1 cellular context compared by ENCODE assay signal in genomic region chr2:190184460-190184859, GRCh38.
A peak's percentile ranks its signal among the peaks of the same experiment; 100 is the strongest.
TF ChIP-seq lines count a peak whose summit lies in the region.

No MANE protein-coding gene starts in this region.

TF ChIP-seq in K562, 482 proteins besides CTCF, POLR2A, EP300 and RAD21 (continued from another document and continues in another):
- no peak for TF ChIP-seq ZNF280B (CRISPR knock-in tag; IDR thresholded peaks at IDR 0.05)
- TF ChIP-seq NR2C2 (CRISPR knock-in tag; IDR thresholded peaks at IDR 0.05) = no peak
- TF ChIP-seq NR2C2 (tag; IDR thresholded peaks at IDR 0.05) = no peak
- TF ChIP-seq ZNF282 (CRISPR knock-in tag; IDR thresholded peaks at IDR 0.05) = no peak
- TF ChIP-seq ZNF639 (CRISPR knock-in tag; conservative IDR thresholded peaks at IDR 0.05 in 1 of 2, IDR thresholded peaks at IDR 0.05 in 1 of 2) = 0 out of 4 replicates have a peak, but pooled peaks of 1 of the 2 experiments have one; percentile 40
- peak in 1 of 2 experiments; percentile 71; a peak in 3 of 4 replicates for TF ChIP-seq RCOR1 (IDR thresholded peaks at IDR 0.05; ENCODE audit: borderline replicate concordance in 1 of 2, low read depth in 2 of 2, low read length in 2 of 2)
- TF ChIP-seq SMAD4 (CRISPR knock-in tag; conservative IDR thresholded peaks at IDR 0.05) = peak; percentile 79
- TF ChIP-seq TEAD4 (IDR thresholded peaks at IDR 0.05; ENCODE audit: low read length) = peak; percentile 97
- no peak for TF ChIP-seq TEAD4 (CRISPR knock-in tag; IDR thresholded peaks at IDR 0.05; ENCODE audit: borderline replicate concordance)
- TF ChIP-seq POLR2AphosphoS5 (IDR thresholded peaks at IDR 0.05; ENCODE audit: control insufficient read depth, insufficient read depth, low read depth, low read length) = peak; percentile 93
- TF ChIP-seq MNT (conservative IDR thresholded peaks at IDR 0.05) = peak; percentile 47 to 64; a peak in 2 of 4 replicates
- TF ChIP-seq ZNF12 (CRISPR knock-in tag; IDR thresholded peaks at IDR 0.05) = no peak
- no peak for TF ChIP-seq SREBF2 (CRISPR knock-in tag; IDR thresholded peaks at IDR 0.05)
- no peak for TF ChIP-seq CREB5 (CRISPR knock-in tag; IDR thresholded peaks at IDR 0.05)
- no peak for TF ChIP-seq TCF15 (CRISPR knock-in tag; IDR thresholded peaks at IDR 0.05)
- TF ChIP-seq MLX (CRISPR knock-in tag; conservative IDR thresholded peaks at IDR 0.05) = no peak
- TF ChIP-seq PML (IDR thresholded peaks at IDR 0.05; ENCODE audit: low read length) = peak; percentile 95
- peak; percentile 57; the same call in 1 of the 2 replicates for TF ChIP-seq MEF2A (IDR thresholded peaks at IDR 0.05; ENCODE audit: control insufficient read depth, low read depth, low read length)
- TF ChIP-seq RBM22 (IDR thresholded peaks at IDR 0.05; ENCODE audit: low read depth, low read length, poor library complexity, severe bottlenecking) = no peak
- TF ChIP-seq PPARD (CRISPR knock-in tag; IDR thresholded peaks at IDR 0.05) = no peak
- no peak for TF ChIP-seq ZNF518B (CRISPR knock-in tag; IDR thresholded peaks at IDR 0.05)
- no peak for TF ChIP-seq HMGN3 (IDR thresholded peaks at IDR 0.05; ENCODE audit: borderline replicate concordance, extremely low read depth, insufficient read length, low read depth, low read length)
- peak in 1 of 3 experiments; percentile 41; a peak in 1 of 6 replicates for TF ChIP-seq ZBTB11 (CRISPR knock-in tag; IDR thresholded peaks at IDR 0.05)
- TF ChIP-seq SMARCA4 (IDR thresholded peaks at IDR 0.05) = peak; percentile 99
- no peak for TF ChIP-seq GMEB1 (CRISPR knock-in tag; IDR thresholded peaks at IDR 0.05)
- TF ChIP-seq ZNF280A (IDR thresholded peaks at IDR 0.05; ENCODE audit: low read depth, partially characterized antibody) = no peak
- TF ChIP-seq ZNF589 (CRISPR knock-in tag; IDR thresholded peaks at IDR 0.05; ENCODE audit: low read depth) = 0 out of 2 replicates have a peak, but pooled peaks have one; percentile 42
- TF ChIP-seq CAMTA2 (CRISPR knock-in tag; conservative IDR thresholded peaks at IDR 0.05) = no peak
- peak; percentile 55 for TF ChIP-seq VEZF1 (CRISPR knock-in tag; IDR thresholded peaks at IDR 0.05)
- peak; percentile 32; the same call in 1 of the 2 replicates for TF ChIP-seq TOE1 (IDR thresholded peaks at IDR 0.05; ENCODE audit: borderline replicate concordance)
- no peak for TF ChIP-seq TOE1 (CRISPR knock-in tag; IDR thresholded peaks at IDR 0.05; ENCODE audit: borderline replicate concordance, low read depth)
- no peak for TF ChIP-seq KDM4B (IDR thresholded peaks at IDR 0.05; ENCODE audit: borderline replicate concordance in 2 of 2, low read depth in 1 of 2)
- TF ChIP-seq ZNF717 (CRISPR knock-in tag; IDR thresholded peaks at IDR 0.05) = no peak
- TF ChIP-seq MAFG (tag; conservative IDR thresholded peaks at IDR 0.05) = no peak
- no peak for TF ChIP-seq ZFX (CRISPR knock-in tag; IDR thresholded peaks at IDR 0.05)
- no peak for TF ChIP-seq ZNF134 (CRISPR knock-in tag; conservative IDR thresholded peaks at IDR 0.05)
- TF ChIP-seq GATAD2B (IDR thresholded peaks at IDR 0.05; ENCODE audit: borderline replicate concordance) = peak; percentile 46; the same call in 1 of the 2 replicates
- TF ChIP-seq ELF4 (CRISPR knock-in tag; IDR thresholded peaks at IDR 0.05) = peak; percentile 96
- TF ChIP-seq ZC3H8 (IDR thresholded peaks at IDR 0.05) = no peak
- peak; percentile 88 for TF ChIP-seq GATA2 (CRISPR knock-in tag; IDR thresholded peaks at IDR 0.05)
- peak; percentile 19 for TF ChIP-seq DACH1 (IDR thresholded peaks at IDR 0.05; ENCODE audit: partially characterized antibody)
- TF ChIP-seq SNIP1 (IDR thresholded peaks at IDR 0.05; ENCODE audit: low read depth) = no peak
- TF ChIP-seq TAL1 (IDR thresholded peaks at IDR 0.05) = peak; percentile 98
- no peak for TF ChIP-seq HMG20B (CRISPR knock-in tag; IDR thresholded peaks at IDR 0.05)
